Comparison of ENCODE assay signal across 8 cellular contexts in genomic region chr17:48597775-48598631, GRCh38. TPM values are rescaled to one million over a fixed set of nuclear protein-coding genes. Genes with fewer than 3 reads are reported as not detected.
A peak's percentile ranks its signal among the peaks of the same experiment; 100 is the strongest.
DNase-seq lines count a peak whose midpoint lies in the region; ATAC-seq, FAIRE-seq and TF ChIP-seq lines count a peak whose summit lies in the region.

No MANE protein-coding gene starts in this region.

- H3K27me3 Mint-ChIP-seq in activated CD4-positive, alpha-beta T cell treated with anti-CD3 and anti-CD28 coated beads, Interleukin-2, amount 10 ng/mL, durations not matched to agents 7 days and 5 days: peaks cover 92% of the 10 kb centered on the region
- H3K27me3 Mint-ChIP-seq in glutamatergic neuron (ENCODE audit: unreplicated experiment): peaks cover 49% of the 10 kb centered on the region

- no peaks in the 10 kb centered on the region for H3K9me3 Mint-ChIP-seq in activated CD4-positive, alpha-beta T cell treated with anti-CD3 and anti-CD28 coated beads, Interleukin-2, amount 10 ng/mL, durations not matched to agents 7 days and 5 days
- H3K9me3 Mint-ChIP-seq in glutamatergic neuron (ENCODE audit: unreplicated experiment): peaks cover 3% of the 10 kb centered on the region

- no peak for ATAC-seq in GM18858 (IDR thresholded peaks at IDR 0.05; ENCODE audit: unreplicated experiment)

- H3K36me3 Mint-ChIP-seq in activated CD4-positive, alpha-beta T cell treated with anti-CD3 and anti-CD28 coated beads, Interleukin-2, amount 10 ng/mL, durations not matched to agents 7 days and 5 days (ENCODE audit: low read depth): no peaks in the 10 kb centered on the region
- H3K36me3 Mint-ChIP-seq in glutamatergic neuron (ENCODE audit: unreplicated experiment): no peaks in the 10 kb centered on the region

- TF ChIP-seq CTCF in glutamatergic neuron (IDR thresholded peaks at IDR 0.05; ENCODE audit: partially characterized antibody, unreplicated experiment): no peak

- peak overlapping the region; percentile 59 for H3K27ac Mint-ChIP-seq in activated CD4-positive, alpha-beta T cell treated with anti-CD3 and anti-CD28 coated beads, Interleukin-2, amount 10 ng/mL, durations not matched to agents 7 days and 5 days
- H3K27ac Mint-ChIP-seq in glutamatergic neuron (ENCODE audit: unreplicated experiment): no peak overlapping the region

- H3K4me1 Mint-ChIP-seq in activated CD4-positive, alpha-beta T cell treated with anti-CD3 and anti-CD28 coated beads, Interleukin-2, amount 10 ng/mL, durations not matched to agents 7 days and 5 days: peaks cover 54% of the 10 kb centered on the region
- peaks cover 2% of the 10 kb centered on the region for H3K4me1 Mint-ChIP-seq in glutamatergic neuron (ENCODE audit: low read depth, unreplicated experiment)

- POLR2A ChIA-PET in activated CD4-positive, alpha-beta T cell treated with anti-CD3 and anti-CD28 coated beads, Interleukin-2, amount 10 ng/mL, durations not matched to agents 7 days and 5 days (lab: Charles Lee): no interaction called here

- H3K4me3 Mint-ChIP-seq in activated CD4-positive, alpha-beta T cell treated with anti-CD3 and anti-CD28 coated beads, Interleukin-2, amount 10 ng/mL, durations not matched to agents 7 days and 5 days: peak overlapping the region; percentile 62
- H3K4me3 Mint-ChIP-seq in glutamatergic neuron (ENCODE audit: unreplicated experiment): no peak overlapping the region

- peak; percentile 37 for FAIRE-seq in RCC 7860 (lab: Jason Lieb, UNC)

- CTCF ChIA-PET in activated CD4-positive, alpha-beta T cell treated with anti-CD3 and anti-CD28 coated beads, Interleukin-2, amount 10 ng/mL, durations not matched to agents 7 days and 5 days (lab: Charles Lee): interaction anchor here (1.0 to 1.1 kb wide), 2 partner anchors 21 to 26 kb away, joined by 3 read pairs; no protein-coding TSS in a partner anchor

- peak; percentile 42 for DNase-seq in activated CD4-positive, alpha-beta T cell treated with anti-CD3 and anti-CD28 coated beads, Interleukin-2, amount 10 ng/mL, durations not matched to agents 7 days and 5 days
- DNase-seq in activated CD4-positive, alpha-beta T cell treated with anti-CD3 and anti-CD28 coated beads for 4 hours: no peak
- peak; percentile 69 for DNase-seq in RCC 7860 (ENCODE audit: low spot score)
- peak; percentile 71 for DNase-seq in dermis blood vessel endothelial cell
- DNase-seq in myocyte (ENCODE audit: low read depth): peak; percentile 84
- DNase-seq in glutamatergic neuron: no peak
- no peak for DNase-seq in NCI-H187 treated with DMSO at 0.1 percent for 48 hours (lab: John Stamatoyannopoulos, UW)

RNA-seq across cellular contexts. Expression of gene HOXB5, which starts 4.4 kb away (rescaled TPM):
- total RNA-seq in activated CD4-positive, alpha-beta T cell treated with anti-CD3 and anti-CD28 coated beads, Interleukin-2, amount 10 ng/mL, durations not matched to agents 7 days and 5 days: not detected
- total RNA-seq in dermis blood vessel endothelial cell: 0.17 and 0.23 TPM in 2 replicates
- 0.42 and 0.80 TPM in 2 replicates for total RNA-seq in myocyte
- 3.4 TPM for polyA plus RNA-seq in myocyte (2012)
- not detected for total RNA-seq in glutamatergic neuron (ENCODE audit: unreplicated experiment)

RNA-seq across cellular contexts. Expression of gene HOXB6, which starts 6.8 kb away (rescaled TPM):
- not detected for total RNA-seq in activated CD4-positive, alpha-beta T cell treated with anti-CD3 and anti-CD28 coated beads, Interleukin-2, amount 10 ng/mL, durations not matched to agents 7 days and 5 days
- total RNA-seq in dermis blood vessel endothelial cell (7.5 and 11.9 TPM in 2 replicates), myocyte (13.5 and 22.9 TPM in 2 replicates), glutamatergic neuron (ENCODE audit: unreplicated experiment) (not detected)
- polyA plus RNA-seq in myocyte (2012): 16.0 TPM

RNA-seq across cellular contexts. Expression of gene HOXB3, which starts 8.0 kb away (rescaled TPM):
- total RNA-seq in activated CD4-positive, alpha-beta T cell treated with anti-CD3 and anti-CD28 coated beads, Interleukin-2, amount 10 ng/mL, durations not matched to agents 7 days and 5 days: 1 to 10 TPM; 3.1 to 4.5 TPM
- total RNA-seq in dermis blood vessel endothelial cell: 9.5 and 11.9 TPM in 2 replicates
- total RNA-seq in myocyte: 8.3 and 8.4 TPM in 2 replicates
- 10.3 TPM for polyA plus RNA-seq in myocyte (2012)
- not detected for total RNA-seq in glutamatergic neuron (ENCODE audit: unreplicated experiment)

RNA-seq across cellular contexts. Expression of gene HOXB7, which starts 12.8 kb away (rescaled TPM):
- total RNA-seq in activated CD4-positive, alpha-beta T cell treated with anti-CD3 and anti-CD28 coated beads, Interleukin-2, amount 10 ng/mL, durations not matched to agents 7 days and 5 days: under 1 TPM; 0.25 to 0.30 TPM
- total RNA-seq in dermis blood vessel endothelial cell: 9.9 and 11.4 TPM in 2 replicates
- total RNA-seq in myocyte: 27.8 and 30.4 TPM in 2 replicates
- 26.7 TPM for polyA plus RNA-seq in myocyte (2012)
- 0.64 TPM for total RNA-seq in glutamatergic neuron (ENCODE audit: unreplicated experiment)

RNA-seq across cellular contexts. Expression of gene HOXB8, which starts 17.1 kb away (rescaled TPM):
- total RNA-seq in activated CD4-positive, alpha-beta T cell treated with anti-CD3 and anti-CD28 coated beads, Interleukin-2, amount 10 ng/mL, durations not matched to agents 7 days and 5 days: not detected
- total RNA-seq in dermis blood vessel endothelial cell (1.2 and 4.1 TPM in 2 replicates), myocyte (11.8 and 13.8 TPM in 2 replicates), glutamatergic neuron (ENCODE audit: unreplicated experiment) (not detected)
- 8.9 TPM for polyA plus RNA-seq in myocyte (2012)

Comparison
In these comparisons a context has a peak if more than half of its experiments do, and no peak if none do; other contexts are left out.
1. DNase-seq: peak in activated CD4-positive, alpha-beta T cell treated with anti-CD3 and anti-CD28 coated beads, Interleukin-2, amount 10 ng/mL, durations not matched to agents 7 days and 5 days (single experiment), RCC 7860 (single experiment), dermis blood vessel endothelial cell (single experiment) and myocyte (single experiment); none in activated CD4-positive, alpha-beta T cell treated with anti-CD3 and anti-CD28 coated beads for 4 hours (0 of 2), glutamatergic neuron (single experiment) and NCI-H187 treated with DMSO at 0.1 percent for 48 hours (single experiment).